9 cellular contexts compared by ENCODE assay signal in the genomic region with DNA sequence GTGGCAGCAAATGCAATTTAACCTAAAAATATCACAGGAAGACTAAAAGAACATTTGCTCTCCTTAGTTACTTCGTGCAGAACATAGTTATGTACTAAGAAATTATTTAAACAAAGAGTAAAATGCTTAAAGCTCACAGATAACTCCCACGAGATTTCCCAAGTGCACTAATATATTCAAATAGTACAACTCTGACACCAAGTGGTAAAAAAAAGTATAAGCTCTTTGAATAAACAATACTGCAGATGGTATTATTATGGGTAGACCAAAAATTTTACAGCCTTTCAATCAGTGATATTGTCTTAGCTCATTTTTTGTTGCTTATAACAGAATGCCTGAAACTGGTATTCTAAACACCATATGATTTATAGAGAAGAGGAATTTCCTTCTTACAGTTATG. TPM values are rescaled to one million over a fixed set of nuclear protein-coding genes. Genes with fewer than 3 reads are reported as not detected.
A peak's percentile ranks its signal among the peaks of the same experiment; 100 is the strongest.
DNase-seq lines count a peak whose midpoint lies in the region; ATAC-seq and TF ChIP-seq lines count a peak whose summit lies in the region.
"Had no signal": no experiment of that assay in that cellular context is flagged by ENCODE, and none has a peak within 500 bp of the region (broad histone marks: within the 10 kb centered on the region; RNA-seq: fewer than 3 reads in every experiment).

No MANE protein-coding gene starts in this region.

- DNase-seq in A172 (ENCODE audit: low spot score) = peak; percentile 14
- peak; percentile 23 for DNase-seq in GM13976 (ENCODE audit: low spot score)
- DNase-seq in Peyer's patch = no peak
- DNase-seq in fibroblast of villous mesenchyme (ENCODE audit: low read depth) = peak; percentile 49
- no peak for DNase-seq in stimulated activated CD4-positive, alpha-beta T cell treated with anti-CD3 and anti-CD28 coated beads, Interleukin-4, amount 100 ng/mL, for 1 hour
- DNase-seq in NCI-H524 treated with DMSO at 0.1 percent for 48 hours (lab: John Stamatoyannopoulos, UW) = no peak

- no peaks in the 10 kb centered on the region for H3K27me3 ChIP-seq in Peyer's patch

- no peak for TF ChIP-seq CTCF in GM13976 (IDR thresholded peaks at IDR 0.05; ENCODE audit: borderline replicate concordance, control extremely low read depth, extremely low read depth, insufficient read depth, missing control alignments)
- TF ChIP-seq CTCF in Peyer's patch (IDR thresholded peaks at IDR 0.05) = peak in 4 of 6 experiments; percentile 21 to 47 (median 28)
- TF ChIP-seq CTCF in fibroblast of villous mesenchyme (IDR thresholded peaks at IDR 0.05; ENCODE audit: insufficient read depth, low read depth, low read length) = peak; percentile 18

- in situ Hi-C loops in GM13976 (cut with MboI; ENCODE audit: low sequenced_read_pairs, unreplicated experiment) = no loop called here

- H3K4me3 ChIP-seq in Peyer's patch = no peak overlapping the region
- no peak overlapping the region for H3K4me3 ChIP-seq in fibroblast of villous mesenchyme (ENCODE audit: low read depth, low read length)

- H3K27ac ChIP-seq in Peyer's patch = no peak overlapping the region

- H3K36me3 ChIP-seq in Peyer's patch = no peaks in the 10 kb centered on the region

- no peaks in the 10 kb centered on the region for H3K9me3 ChIP-seq in Peyer's patch

- ATAC-seq in HG02981 (IDR thresholded peaks at IDR 0.05; ENCODE audit: unreplicated experiment) (no peak), GM18867 (IDR thresholded peaks at IDR 0.05; ENCODE audit: unreplicated experiment) (no peak)
- ATAC-seq: left lobe of liver had no signal

- no peaks in the 10 kb centered on the region for H3K4me1 ChIP-seq in Peyer's patch

- no peak for TF ChIP-seq POLR2A in Peyer's patch (IDR thresholded peaks at IDR 0.05)

RNA-seq across cellular contexts. Expression of a gene that starts 52.8 kb away (rescaled TPM):
- total RNA-seq in A172 (2014; rRNA removed; shearing (Covaris generic)) = 0.05 and 0.29 TPM in 2 replicates
- 1 to 10 TPM; 1.1 to 7.4 (median 4.0) TPM for total RNA-seq in Peyer's patch
- total RNA-seq in fibroblast of villous mesenchyme = 0.32 and 0.43 TPM in 2 replicates

RNA-seq across cellular contexts. Expression of a gene that starts 55.3 kb away (rescaled TPM):
- 52.8 and 63.1 TPM in 2 replicates for total RNA-seq in A172 (2014; rRNA removed; shearing (Covaris generic))
- total RNA-seq in Peyer's patch (100 to 1,000 TPM in 2 of 4 donors, 10 to 100 TPM in 2; 79.9 to 218 (median 91.5) TPM), fibroblast of villous mesenchyme (93.1 and 113 TPM in 2 replicates)

Comparison
In these comparisons a context has a peak if more than half of its experiments do, and no peak if none do; other contexts are left out.
1. DNase-seq: peak in A172 (single experiment), GM13976 (single experiment) and fibroblast of villous mesenchyme (single experiment); none in Peyer's patch (0 of 3), stimulated activated CD4-positive, alpha-beta T cell treated with anti-CD3 and anti-CD28 coated beads, Interleukin-4, amount 100 ng/mL, for 1 hour (single experiment) and NCI-H524 treated with DMSO at 0.1 percent for 48 hours (single experiment).